Comparison of ENCODE assay signal across 8 cellular contexts in the genomic region with DNA sequence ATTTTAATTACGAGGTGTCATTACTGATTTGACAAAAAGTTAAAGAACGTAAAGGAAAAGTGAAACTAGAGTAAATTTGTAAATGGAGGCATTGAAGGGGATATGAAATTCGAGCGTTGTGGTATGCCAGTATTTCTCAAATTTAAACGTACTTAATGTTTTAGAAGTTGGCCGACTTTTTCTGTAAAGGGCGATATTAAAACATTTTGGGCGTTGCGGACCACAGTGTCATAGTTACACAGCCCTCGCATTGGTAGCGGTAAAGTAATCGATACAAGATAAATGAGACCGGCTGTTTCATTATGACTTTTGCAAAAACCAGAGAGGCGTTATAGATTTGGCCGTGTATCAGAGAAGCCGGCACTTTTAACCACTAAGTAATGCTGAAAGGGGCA. TPM values are rescaled to one million over a fixed set of nuclear protein-coding genes. Genes with fewer than 3 reads are reported as not detected.
A peak's percentile ranks its signal among the peaks of the same experiment; 100 is the strongest.
DNase-seq lines count a peak whose midpoint lies in the region; ATAC-seq and TF ChIP-seq lines count a peak whose summit lies in the region.

No MANE protein-coding gene starts in this region.

- H3K27me3 ChIP-seq in HUES64 (ENCODE audit: insufficient read depth, low read length) (no peaks in the 10 kb centered on the region), uterus (peaks cover 27 to 56% of the 10 kb centered on the region in 2 donors)

- TF ChIP-seq POLR2A in uterus (IDR thresholded peaks at IDR 0.05): no peak

- H3K27ac ChIP-seq in HUES64 (ENCODE audit: low read depth, low read length) (peak overlapping the region; percentile 86), uterus (no peak overlapping the region)

- H3K9ac ChIP-seq in HUES64 (ENCODE audit: low read depth, low read length): peak overlapping the region; percentile 98

- H3K9me3 ChIP-seq in HUES64 (ENCODE audit: insufficient read depth, low read depth, low read length): no peaks in the 10 kb centered on the region
- no peaks in the 10 kb centered on the region for H3K9me3 ChIP-seq in uterus

- in situ Hi-C loops in astrocyte of the cerebellum (cut with HindIII; ENCODE audit: low sequenced_read_pairs): loop anchor here (5.0 kb wide), 1 partner anchor 735 kb away; a partner anchor contains a TSS

- peak overlapping the region; percentile 96 for H3K27ac Mint-ChIP-seq in activated CD4-positive, alpha-beta T cell treated with anti-CD3 and anti-CD28 coated beads for 36 hours
- H3K27ac Mint-ChIP-seq in memory B cell: peak overlapping the region; percentile 97

- DNase-seq in activated CD4-positive, alpha-beta T cell treated with anti-CD3 and anti-CD28 coated beads for 36 hours: peak; percentile 55
- DNase-seq in activated CD4-positive, alpha-beta T cell treated with anti-CD3 and anti-CD28 coated beads for 1 hour: no peak
- DNase-seq in astrocyte of the cerebellum (ENCODE audit: low read depth) (no peak), memory B cell (ENCODE audit: low spot score in 2 of 2) (no peak), uterus (no peak), NCI-H1048 (lab: John Stamatoyannopoulos, UW) (no peak)
- DNase-seq in activated CD4-positive, alpha-beta T cell treated with anti-CD3 and anti-CD28 coated beads, Interleukin-2, amount 50 U/mL, for 4 hours: no peak

- peaks cover 15% of the 10 kb centered on the region for H3K4me1 ChIP-seq in HUES64 (ENCODE audit: insufficient read depth, low read length)
- no peaks in the 10 kb centered on the region for H3K4me1 ChIP-seq in uterus

- peak overlapping the region; percentile 81 for H3K4me3 Mint-ChIP-seq in activated CD4-positive, alpha-beta T cell treated with anti-CD3 and anti-CD28 coated beads for 36 hours
- H3K4me3 Mint-ChIP-seq in memory B cell: peak overlapping the region; percentile 80

- H3K36me3 ChIP-seq in HUES64 (ENCODE audit: insufficient read depth, low read length) (no peaks in the 10 kb centered on the region), uterus (no peaks in the 10 kb centered on the region)

- CTCF ChIA-PET in activated CD4-positive, alpha-beta T cell treated with anti-CD3 and anti-CD28 coated beads for 36 hours (lab: Charles Lee): interaction anchor here (0.6 to 3.9 kb wide), 8 partner anchors 11 to 1050 kb away, joined by 3 to 45 read pairs (median 4); a partner anchor contains a TSS

- H3K27me3 Mint-ChIP-seq in activated CD4-positive, alpha-beta T cell treated with anti-CD3 and anti-CD28 coated beads for 36 hours: no peaks in the 10 kb centered on the region
- no peaks in the 10 kb centered on the region for H3K27me3 Mint-ChIP-seq in memory B cell

- POLR2A ChIA-PET in activated CD4-positive, alpha-beta T cell treated with anti-CD3 and anti-CD28 coated beads for 36 hours (lab: Charles Lee): interaction anchor here (0.6 to 11.8 kb wide), 16 partner anchors 14 to 1827 kb away, joined by 3 to 775 read pairs (median 7); a partner anchor contains a TSS

- H3K9me3 Mint-ChIP-seq in activated CD4-positive, alpha-beta T cell treated with anti-CD3 and anti-CD28 coated beads for 36 hours (ENCODE audit: low read depth): no peaks in the 10 kb centered on the region
- peaks cover 3% of the 10 kb centered on the region for H3K9me3 Mint-ChIP-seq in memory B cell

- peak; percentile 52 for ATAC-seq in activated CD4-positive, alpha-beta T cell treated with anti-CD3 and anti-CD28 coated beads for 36 hours
- ATAC-seq in memory B cell (ENCODE audit: low read depth): peak; percentile 23

- peaks cover 38% of the 10 kb centered on the region for H3K4me1 Mint-ChIP-seq in activated CD4-positive, alpha-beta T cell treated with anti-CD3 and anti-CD28 coated beads for 36 hours
- H3K4me1 Mint-ChIP-seq in memory B cell: peaks cover 15% of the 10 kb centered on the region

- 73% methylated on average over 16 of the region's 16 CpGs for WGBS in HUES64

- H3K4me3 ChIP-seq in HUES64 (ENCODE audit: low read length) (peak overlapping the region; percentile 74), astrocyte of the cerebellum (ENCODE audit: low read depth, low read length) (peak overlapping the region; percentile 51), uterus (peak overlapping the region; percentile 19 to 29)

- intact Hi-C loops in activated CD4-positive, alpha-beta T cell treated with anti-CD3 and anti-CD28 coated beads for 36 hours (cut with DNase I, micrococcal nuclease): loop anchor here (1.0 to 2.0 kb wide), 6 partner anchors 18 to 726 kb away; a partner anchor contains a TSS
- intact Hi-C loops in uterus (cut with DNase I; ENCODE audit: low total_unique reads): no loop called here

- H3K36me3 Mint-ChIP-seq in activated CD4-positive, alpha-beta T cell treated with anti-CD3 and anti-CD28 coated beads for 36 hours (ENCODE audit: low read depth): peaks cover 4% of the 10 kb centered on the region
- no peaks in the 10 kb centered on the region for H3K36me3 Mint-ChIP-seq in memory B cell

- TF ChIP-seq CTCF in astrocyte of the cerebellum (IDR thresholded peaks at IDR 0.05; ENCODE audit: low read depth, low read length, missing control alignments): no peak
- TF ChIP-seq CTCF in uterus (IDR thresholded peaks at IDR 0.05): no peak

RNA-seq across cellular contexts. Expression of a gene that starts 39.6 kb away (rescaled TPM):
- total RNA-seq in activated CD4-positive, alpha-beta T cell treated with anti-CD3 and anti-CD28 coated beads for 36 hours: not detected
- not detected for polyA plus RNA-seq in HUES64 (2013, experiment 1 of 2)
- polyA plus RNA-seq in HUES64 (2013, experiment 2 of 2): not detected
- not detected for total RNA-seq in uterus

Comparison
In these comparisons a context has a peak if more than half of its experiments do, and no peak if none do; other contexts are left out.
1. H3K4me3 ChIP-seq: peak in every context shown above with its lines; median percentile 74 in HUES64; 51 in astrocyte of the cerebellum; 24 in uterus.